33 cellular contexts compared by ENCODE assay signal in genomic region chr21:43622796-43623195, GRCh38. TPM values are rescaled to one million over a fixed set of nuclear protein-coding genes. Genes with fewer than 3 reads are reported as not detected.
"Had no signal": no experiment of that assay in that cellular context is flagged by ENCODE, and none has a peak within 500 bp of the region (broad histone marks: within the 10 kb centered on the region; RNA-seq: fewer than 3 reads in every experiment).

No MANE protein-coding gene starts in this region.

- H3K4me1 Mint-ChIP-seq: activated CD4-positive, alpha-beta T cell treated with anti-CD3 and anti-CD28 coated beads for 36 hours; activated CD4-positive, alpha-beta T cell treated with anti-CD3 and anti-CD28 coated beads, Interleukin-2, amount 10 ng/mL, durations not matched to agents 24 days and 14 days; activated naive CD4-positive, alpha-beta T cell treated with anti-CD3 and anti-CD28 coated beads, Interleukin-2, amount 50 U/mL, for 24 hours; activated naive CD8-positive, alpha-beta T cell treated with anti-CD3 and anti-CD28 coated beads, Interleukin-2, amount 50 U/mL, for 24 hours had no signal

- FAIRE-seq: colon had no signal

- H3K27me3 ChIP-seq: adrenal gland, body of pancreas, gastrocnemius medialis, heart left ventricle had no signal

- H3K9me3 ChIP-seq: body of pancreas, gastrocnemius medialis had no signal

- H3K27ac Mint-ChIP-seq: activated CD4-positive, alpha-beta memory T cell treated with anti-CD3 and anti-CD28 coated beads for 36 hours; activated CD4-positive, alpha-beta T cell treated with anti-CD3 and anti-CD28 coated beads for 36 hours; activated CD4-positive, alpha-beta T cell treated with anti-CD3 and anti-CD28 coated beads, Interleukin-2, amount 10 ng/mL, durations not matched to agents 24 days and 14 days; activated CD8-positive, alpha-beta memory T cell treated with anti-CD3 and anti-CD28 coated beads, Interleukin-2, amount 10 ng/mL, durations not matched to agents 7 days and 5 days; activated CD8-positive, alpha-beta T cell treated with anti-CD3 and anti-CD28 coated beads, Interleukin-2, amount 10 ng/mL, durations not matched to agents 7 days and 5 days; activated naive CD4-positive, alpha-beta T cell treated with anti-CD3 and anti-CD28 coated beads for 36 hours; activated naive CD8-positive, alpha-beta T cell treated with anti-CD3 and anti-CD28 coated beads for 36 hours; activated naive CD8-positive, alpha-beta T cell treated with anti-CD3 and anti-CD28 coated beads, Interleukin-2, amount 50 U/mL, for 24 hours; activated T-helper 1 cell treated with anti-CD3 and anti-CD28 coated beads, Interleukin-12 subunit alpha, Interleukin-12 subunit beta, Interleukin-2, Interleukin-4 antibody, amounts not matched to agents 30 ng/mL and 10 ng/mL and 1 ng/mL, durations not matched to agents 14 hours and 24 hours and 36 hours; activated T-helper 2 cell treated with anti-CD3 and anti-CD28 coated beads, Interferon-gamma antibody, Interleukin-2, Interleukin-4, amounts not matched to agents 10 μg/mL and 5 μg/mL and 100 μg/mL, durations not matched to agents 14 hours and 24 hours and 36 hours; effector memory CD8-positive, alpha-beta T cell had no signal

- H3K27me3 Mint-ChIP-seq: activated CD4-positive, alpha-beta memory T cell treated with anti-CD3 and anti-CD28 coated beads for 36 hours; activated CD4-positive, alpha-beta T cell treated with anti-CD3 and anti-CD28 coated beads for 36 hours; activated naive CD4-positive, alpha-beta T cell treated with anti-CD3 and anti-CD28 coated beads, Interleukin-2, amount 50 U/mL, for 24 hours; activated naive CD8-positive, alpha-beta T cell treated with anti-CD3 and anti-CD28 coated beads for 36 hours; activated naive CD8-positive, alpha-beta T cell treated with anti-CD3 and anti-CD28 coated beads, Interleukin-2, amount 50 U/mL, for 24 hours had no signal

- H3K4me3 Mint-ChIP-seq: activated CD4-positive, alpha-beta memory T cell treated with anti-CD3 and anti-CD28 coated beads for 36 hours; activated CD4-positive, alpha-beta T cell treated with anti-CD3 and anti-CD28 coated beads for 36 hours; activated CD4-positive, alpha-beta T cell treated with anti-CD3 and anti-CD28 coated beads, Interleukin-2, amount 10 ng/mL, durations not matched to agents 24 days and 14 days; activated CD8-positive, alpha-beta memory T cell treated with anti-CD3 and anti-CD28 coated beads, Interleukin-2, amount 10 ng/mL, durations not matched to agents 7 days and 5 days; activated CD8-positive, alpha-beta T cell treated with anti-CD3 and anti-CD28 coated beads, Interleukin-2, amount 10 ng/mL, durations not matched to agents 7 days and 5 days; activated naive CD4-positive, alpha-beta T cell treated with anti-CD3 and anti-CD28 coated beads for 36 hours; activated naive CD4-positive, alpha-beta T cell treated with anti-CD3 and anti-CD28 coated beads, Interleukin-2, amount 50 U/mL, for 24 hours; activated naive CD8-positive, alpha-beta T cell treated with anti-CD3 and anti-CD28 coated beads for 36 hours; activated naive CD8-positive, alpha-beta T cell treated with anti-CD3 and anti-CD28 coated beads, Interleukin-2, amount 50 U/mL, for 24 hours; activated T-helper 1 cell treated with anti-CD3 and anti-CD28 coated beads, Interleukin-12 subunit alpha, Interleukin-12 subunit beta, Interleukin-2, Interleukin-4 antibody, amounts not matched to agents 30 ng/mL and 10 ng/mL and 1 ng/mL, durations not matched to agents 14 hours and 24 hours and 36 hours; effector memory CD8-positive, alpha-beta T cell had no signal

- H3K27ac ChIP-seq: adrenal gland, body of pancreas, gastrocnemius medialis, heart left ventricle had no signal

- H3K36me3 ChIP-seq: adrenal gland, gastrocnemius medialis, heart left ventricle had no signal

- DNase-seq: activated CD4-positive, alpha-beta memory T cell treated with anti-CD3 and anti-CD28 coated beads for 36 hours; activated CD4-positive, alpha-beta T cell treated with anti-CD3 and anti-CD28 coated beads for 36 hours; activated CD4-positive, alpha-beta T cell treated with anti-CD3 and anti-CD28 coated beads, Interleukin-2, amount 10 ng/mL, durations not matched to agents 24 days and 14 days; activated CD4-positive, CD25-positive, alpha-beta regulatory T cell; activated CD4-positive, CD25-positive, alpha-beta regulatory T cell treated with anti-CD3 and anti-CD28 coated beads, Interleukin-2, amount 50 U/mL, for 72 hours; activated CD8-positive, alpha-beta memory T cell treated with anti-CD3 and anti-CD28 coated beads, Interleukin-2, amount 10 ng/mL, durations not matched to agents 7 days and 5 days; activated CD8-positive, alpha-beta memory T cell treated with anti-CD3 and anti-CD28 coated beads, Interleukin-2, amount 50 U/mL, for 4 hours; activated CD8-positive, alpha-beta T cell treated with anti-CD3 and anti-CD28 coated beads, Interleukin-2, amount 10 ng/mL, durations not matched to agents 7 days and 5 days; activated effector memory CD4-positive, alpha-beta T cell treated with anti-CD3 and anti-CD28 coated beads, Interleukin-2, amount 50 U/mL, for 16 hours; activated naive CD4-positive, alpha-beta T cell treated with anti-CD3 and anti-CD28 coated beads for 36 hours; activated naive CD8-positive, alpha-beta T cell treated with anti-CD3 and anti-CD28 coated beads for 36 hours; activated naive CD8-positive, alpha-beta T cell treated with anti-CD3 and anti-CD28 coated beads, Interleukin-2, amount 50 U/mL, for 24 hours; activated T-cell treated with anti-CD3 and anti-CD28 coated beads, Interleukin-2, amount 50 U/mL, for 1 hour; activated T-cell treated with anti-CD3 and anti-CD28 coated beads, Interleukin-2, amount 50 U/mL, for 48 hours; adrenal gland; amygdala; aorta; body of pancreas; cortex of kidney; dermis blood vessel endothelial cell; effector CD4-positive, alpha-beta T cell; effector memory CD8-positive, alpha-beta T cell; foreskin fibroblast; gastrocnemius medialis; glutamatergic neuron; heart left ventricle; T-helper 2 cell had no signal

- H3K4me3 ChIP-seq: adrenal gland, body of pancreas, gastrocnemius medialis, heart left ventricle had no signal

- ATAC-seq: activated CD4-positive, alpha-beta T cell treated with anti-CD3 and anti-CD28 coated beads for 36 hours; activated CD8-positive, alpha-beta memory T cell treated with anti-CD3 and anti-CD28 coated beads, Interleukin-2, amount 10 ng/mL, durations not matched to agents 7 days and 5 days; activated CD8-positive, alpha-beta T cell treated with anti-CD3 and anti-CD28 coated beads, Interleukin-2, amount 10 ng/mL, durations not matched to agents 7 days and 5 days; activated naive CD8-positive, alpha-beta T cell treated with anti-CD3 and anti-CD28 coated beads, Interleukin-2, amount 50 U/mL, for 24 hours; body of pancreas; effector memory CD8-positive, alpha-beta T cell; esophagus mucosa; gastrocnemius medialis; heart left ventricle had no signal

- H3K4me1 ChIP-seq: adrenal gland, body of pancreas, gastrocnemius medialis, heart left ventricle had no signal

- H3K9me3 Mint-ChIP-seq: activated CD4-positive, alpha-beta T cell treated with anti-CD3 and anti-CD28 coated beads, Interleukin-2, amount 10 ng/mL, durations not matched to agents 24 days and 14 days; activated naive CD4-positive, alpha-beta T cell treated with anti-CD3 and anti-CD28 coated beads, Interleukin-2, amount 50 U/mL, for 24 hours; activated naive CD8-positive, alpha-beta T cell treated with anti-CD3 and anti-CD28 coated beads, Interleukin-2, amount 50 U/mL, for 24 hours had no signal

RNA-seq across cellular contexts. Expression of gene HSF2BP, which starts 36.5 kb away (rescaled TPM):
- total RNA-seq: cardiac septum had no signal
- polyA plus RNA-seq: aorta had no signal
